ENCODE assay signal across 8 cellular contexts in genomic region chr1:26472901-26473845, GRCh38. TPM values are rescaled to one million over a fixed set of nuclear protein-coding genes. Genes with fewer than 3 reads are reported as not detected.
A peak's percentile ranks its signal among the peaks of the same experiment; 100 is the strongest.
DNase-seq lines count a peak whose midpoint lies in the region; ATAC-seq lines count a peak whose summit lies in the region.

No MANE protein-coding gene starts in this region.

- H3K9me3 Mint-ChIP-seq in activated naive CD8-positive, alpha-beta T cell (ENCODE audit: low read depth): no peaks in the 10 kb centered on the region

- peaks cover 52% of the 10 kb centered on the region for H3K4me1 Mint-ChIP-seq in activated naive CD8-positive, alpha-beta T cell (ENCODE audit: low read depth)

- peak; percentile 88 for DNase-seq in GM04504 (ENCODE audit: low read depth)
- DNase-seq in NCI-H1092 treated with DMSO at 0.1 percent for 48 hours (lab: John Stamatoyannopoulos, UW): peak; percentile 94
- DNase-seq in SKM-1 (lab: John Stamatoyannopoulos, UW; ENCODE audit: unreplicated experiment): peak; percentile 78
- peak; percentile 94 for DNase-seq in glomerular visceral epithelial cell (ENCODE audit: extremely low spot score)
- peak; percentile 95 for DNase-seq in occipital lobe (lab: John Stamatoyannopoulos, UW)
- DNase-seq in superior temporal gyrus (ENCODE audit: extremely low spot score): peak; percentile 95

- peak overlapping the region; percentile 92 for H3K4me3 Mint-ChIP-seq in activated naive CD8-positive, alpha-beta T cell

- peak overlapping the region; percentile 72 for H3K27ac Mint-ChIP-seq in activated naive CD8-positive, alpha-beta T cell

- peaks cover 11% of the 10 kb centered on the region for H3K36me3 Mint-ChIP-seq in activated naive CD8-positive, alpha-beta T cell

- ATAC-seq in HG02610 (IDR thresholded peaks at IDR 0.05; ENCODE audit: unreplicated experiment): peak; percentile 66

- H3K27me3 Mint-ChIP-seq in activated naive CD8-positive, alpha-beta T cell: no peaks in the 10 kb centered on the region

RNA-seq across cellular contexts. Expression of gene HMGN2, which starts 0.9 kb away (rescaled TPM):
- 228 TPM for total RNA-seq in occipital lobe

RNA-seq across cellular contexts. Expression of gene DHDDS, which starts 41.1 kb away (rescaled TPM):
- total RNA-seq in occipital lobe: 27.3 TPM

RNA-seq across cellular contexts. Expression of gene RPS6KA1, which starts 56.4 kb away (rescaled TPM):
- total RNA-seq in occipital lobe: 4.2 TPM

Comparison
In these comparisons a context has a peak if more than half of its experiments do, and no peak if none do; other contexts are left out.
1. Peak in every context shown above with its lines: DNase-seq and ATAC-seq.